24 cellular contexts compared by ENCODE assay signal in genomic region chr15:29113336-29114276, GRCh38.
DNase-seq lines count a peak whose midpoint lies in the region; ATAC-seq and TF ChIP-seq lines count a peak whose summit lies in the region.
"Had no signal": no experiment of that assay in that cellular context is flagged by ENCODE, and none has a peak within 500 bp of the region (broad histone marks: within the 10 kb centered on the region; RNA-seq: fewer than 3 reads in every experiment).

No MANE protein-coding gene starts in this region.

- ATAC-seq in right cardiac atrium = no peak
- no peak for ATAC-seq in HG02642 (IDR thresholded peaks at IDR 0.05; ENCODE audit: poor library complexity, unreplicated experiment)
- no peak for ATAC-seq in SK-N-SH treated with all-trans-retinoic acid at 6 μM for 48 hours
- ATAC-seq: gastrocnemius medialis had no signal

- peak overlapping the region; percentile 32 for H3K27ac ChIP-seq in angular gyrus (ENCODE audit: low read depth, low read length)
- H3K27ac ChIP-seq in right cardiac atrium (ENCODE audit: low read length) = no peak overlapping the region
- H3K27ac ChIP-seq: BLaER1, gastrocnemius medialis, left ventricle myocardium inferior, SJSA1, upper lobe of left lung, VCaP had no signal

- H3K4me1 ChIP-seq in right cardiac atrium (ENCODE audit: control insufficient read depth, insufficient read depth, low read length) = no peaks in the 10 kb centered on the region
- H3K4me1 ChIP-seq: gastrocnemius medialis, SJSA1 had no signal

- no peaks in the 10 kb centered on the region for H3K9me3 Mint-ChIP-seq in activated naive CD4-positive, alpha-beta T cell treated with anti-CD3 and anti-CD28 coated beads, Interleukin-2, amount 50 U/mL, for 24 hours
- H3K9me3 Mint-ChIP-seq in mesothelial cell of epicardium (no peaks in the 10 kb centered on the region), type B pancreatic cell (no peaks in the 10 kb centered on the region)

- H3K4me3 ChIP-seq in right cardiac atrium (ENCODE audit: low read length) = no peak overlapping the region
- H3K4me3 ChIP-seq: BLaER1, gastrocnemius medialis, left ventricle myocardium inferior, SJSA1, upper lobe of left lung had no signal

- no peak for TF ChIP-seq CTCF in mesothelial cell of epicardium (IDR thresholded peaks at IDR 0.05; ENCODE audit: unreplicated experiment)
- TF ChIP-seq CTCF in type B pancreatic cell (conservative IDR thresholded peaks at IDR 0.05) = no peak

- peak overlapping the region; percentile 38 for H3K27ac Mint-ChIP-seq in activated naive CD4-positive, alpha-beta T cell treated with anti-CD3 and anti-CD28 coated beads, Interleukin-2, amount 50 U/mL, for 24 hours
- no peak overlapping the region for H3K27ac Mint-ChIP-seq in mesothelial cell of epicardium
- no peak overlapping the region for H3K27ac Mint-ChIP-seq in type B pancreatic cell

- intact Hi-C loops in right cardiac atrium (cut with DNase I) = no loop called here

- peaks cover 19% of the 10 kb centered on the region for H3K4me1 Mint-ChIP-seq in activated naive CD4-positive, alpha-beta T cell treated with anti-CD3 and anti-CD28 coated beads, Interleukin-2, amount 50 U/mL, for 24 hours
- peaks cover 15% of the 10 kb centered on the region for H3K4me1 Mint-ChIP-seq in mesothelial cell of epicardium
- H3K4me1 Mint-ChIP-seq in type B pancreatic cell (ENCODE audit: unreplicated experiment) = peaks cover 13% of the 10 kb centered on the region

- WGBS in right cardiac atrium = 79% methylated on average over 37 of the region's 37 CpGs

- peak overlapping the region; percentile 17 for H3K4me3 Mint-ChIP-seq in activated naive CD4-positive, alpha-beta T cell treated with anti-CD3 and anti-CD28 coated beads, Interleukin-2, amount 50 U/mL, for 24 hours
- H3K4me3 Mint-ChIP-seq in mesothelial cell of epicardium (peak overlapping the region; percentile 45), type B pancreatic cell (peak overlapping the region; percentile 79)

- DNase-seq in activated naive CD4-positive, alpha-beta T cell treated with anti-CD3 and anti-CD28 coated beads, Interleukin-2, amount 50 U/mL, for 16 hours = no peak
- no peak for DNase-seq in mesothelial cell of epicardium (ENCODE audit: low spot score in 2 of 2, unreplicated experiment in 2 of 2)
- no peak for DNase-seq in type B pancreatic cell (ENCODE audit: extremely low spot score, unreplicated experiment)
- DNase-seq in right cardiac atrium = no peak
- DNase-seq: ACHN; activated CD4-positive, alpha-beta T cell treated with anti-CD3 and anti-CD28 coated beads, Interleukin-2, amount 50 U/mL, for 4 hours; activated CD8-positive, alpha-beta memory T cell treated with anti-CD3 and anti-CD28 coated beads, Interleukin-2, amount 50 U/mL, for 48 hours; activated gamma-delta T cell; DND-41; gastrocnemius medialis; left ventricle myocardium inferior; NCI-H187; NCI-H2171 treated with DMSO at 0.1 percent for 48 hours; NCI-H526 treated with DMSO at 0.1 percent for 48 hours; posterior cingulate gyrus; stimulated activated CD4-positive, alpha-beta T cell treated with anti-CD3 and anti-CD28 coated beads, Interleukin-15, amount 100 ng/mL, for 24 hours; upper lobe of left lung had no signal

- H3K36me3 Mint-ChIP-seq in activated naive CD4-positive, alpha-beta T cell treated with anti-CD3 and anti-CD28 coated beads, Interleukin-2, amount 50 U/mL, for 24 hours = peaks cover 4% of the 10 kb centered on the region
- H3K36me3 Mint-ChIP-seq in mesothelial cell of epicardium = no peaks in the 10 kb centered on the region
- H3K36me3 Mint-ChIP-seq in type B pancreatic cell = no peaks in the 10 kb centered on the region

- no peaks in the 10 kb centered on the region for H3K27me3 ChIP-seq in right cardiac atrium (ENCODE audit: control insufficient read depth, insufficient read depth)
- H3K27me3 ChIP-seq: BLaER1, SJSA1 had no signal

- H3K9me3 ChIP-seq in right cardiac atrium (ENCODE audit: control insufficient read depth, low read length) = no peaks in the 10 kb centered on the region
- H3K9me3 ChIP-seq: BLaER1, gastrocnemius medialis, left ventricle myocardium inferior, SJSA1, upper lobe of left lung had no signal

- no peaks in the 10 kb centered on the region for H3K27me3 Mint-ChIP-seq in activated naive CD4-positive, alpha-beta T cell treated with anti-CD3 and anti-CD28 coated beads, Interleukin-2, amount 50 U/mL, for 24 hours
- H3K27me3 Mint-ChIP-seq in mesothelial cell of epicardium (ENCODE audit: low read depth) (no peaks in the 10 kb centered on the region), type B pancreatic cell (peaks cover 5% of the 10 kb centered on the region)

TF ChIP-seq in SK-N-SH treated with all-trans-retinoic acid at 6 μM for 48 hours, 23 proteins besides CTCF, POLR2A, EP300 and RAD21 (continues in another document):
- TF ChIP-seq ZFP3 (CRISPR knock-in tag; IDR thresholded peaks at IDR 0.05) (no peak), ZFP30 (CRISPR knock-in tag; IDR thresholded peaks at IDR 0.05) (no peak), ZNF565 (CRISPR knock-in tag; conservative IDR thresholded peaks at IDR 0.05; ENCODE audit: low read depth) (no peak), SNAI2 (CRISPR knock-in tag; IDR thresholded peaks at IDR 0.05) (no peak), PATZ1 (CRISPR knock-in tag; IDR thresholded peaks at IDR 0.05; ENCODE audit: borderline replicate concordance) (no peak), PPARA (CRISPR knock-in tag; IDR thresholded peaks at IDR 0.05; ENCODE audit: borderline replicate concordance) (no peak), TOX (CRISPR knock-in tag; IDR thresholded peaks at IDR 0.05; ENCODE audit: borderline replicate concordance) (no peak), GLIS3 (CRISPR knock-in tag; IDR thresholded peaks at IDR 0.05) (no peak), TSHZ2 (CRISPR knock-in tag; IDR thresholded peaks at IDR 0.05) (no peak), CSRNP3 (CRISPR knock-in tag; IDR thresholded peaks at IDR 0.05) (no peak), CREB5 (CRISPR knock-in tag; IDR thresholded peaks at IDR 0.05; ENCODE audit: low read depth) (no peak), CSDC2 (CRISPR knock-in tag; IDR thresholded peaks at IDR 0.05) (no peak), OSR1 (CRISPR knock-in tag; IDR thresholded peaks at IDR 0.05) (no peak)

Comparison
In these comparisons a context has a peak if more than half of its experiments do, and no peak if none do; other contexts are left out.
1. H3K4me3 Mint-ChIP-seq: peak in every context shown above with its lines; median percentile 79 in type B pancreatic cell; 45 in mesothelial cell of epicardium; 17 in activated naive CD4-positive, alpha-beta T cell treated with anti-CD3 and anti-CD28 coated beads, Interleukin-2, amount 50 U/mL, for 24 hours.